Comparison of ENCODE assay signal across 2 cellular contexts in the genomic region with DNA sequence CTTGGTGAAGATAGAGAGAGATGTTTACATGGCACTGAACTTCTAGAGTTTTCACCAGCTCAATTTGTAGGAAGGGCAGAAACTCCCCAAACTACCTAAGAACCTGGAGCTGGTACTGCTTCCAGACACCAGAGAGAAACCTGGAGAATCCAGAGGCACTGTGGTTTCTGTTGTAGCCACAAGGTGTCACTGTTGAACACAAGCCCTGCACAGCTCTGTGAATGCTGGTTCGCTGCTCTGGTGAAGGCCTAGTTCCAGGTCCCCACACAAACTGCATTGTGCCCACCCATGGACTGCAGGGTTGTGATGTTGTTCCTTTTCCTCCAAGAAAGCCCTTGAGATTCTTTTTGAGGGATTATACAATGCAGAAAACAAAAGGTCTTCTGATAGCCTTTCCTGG.
TF ChIP-seq lines count a peak whose summit lies in the region.

No MANE protein-coding gene starts in this region.

TF ChIP-seq in SK-N-SH, 30 proteins besides CTCF, POLR2A, EP300 and RAD21 (continued from another document):
- no peak for TF ChIP-seq MXI1 (IDR thresholded peaks at IDR 0.05; ENCODE audit: low read depth, low read length)

TF ChIP-seq in SK-N-SH treated with all-trans-retinoic acid at 6 μM for 48 hours, 23 proteins besides CTCF, POLR2A, EP300 and RAD21:
- TF ChIP-seq, protein P1, sequence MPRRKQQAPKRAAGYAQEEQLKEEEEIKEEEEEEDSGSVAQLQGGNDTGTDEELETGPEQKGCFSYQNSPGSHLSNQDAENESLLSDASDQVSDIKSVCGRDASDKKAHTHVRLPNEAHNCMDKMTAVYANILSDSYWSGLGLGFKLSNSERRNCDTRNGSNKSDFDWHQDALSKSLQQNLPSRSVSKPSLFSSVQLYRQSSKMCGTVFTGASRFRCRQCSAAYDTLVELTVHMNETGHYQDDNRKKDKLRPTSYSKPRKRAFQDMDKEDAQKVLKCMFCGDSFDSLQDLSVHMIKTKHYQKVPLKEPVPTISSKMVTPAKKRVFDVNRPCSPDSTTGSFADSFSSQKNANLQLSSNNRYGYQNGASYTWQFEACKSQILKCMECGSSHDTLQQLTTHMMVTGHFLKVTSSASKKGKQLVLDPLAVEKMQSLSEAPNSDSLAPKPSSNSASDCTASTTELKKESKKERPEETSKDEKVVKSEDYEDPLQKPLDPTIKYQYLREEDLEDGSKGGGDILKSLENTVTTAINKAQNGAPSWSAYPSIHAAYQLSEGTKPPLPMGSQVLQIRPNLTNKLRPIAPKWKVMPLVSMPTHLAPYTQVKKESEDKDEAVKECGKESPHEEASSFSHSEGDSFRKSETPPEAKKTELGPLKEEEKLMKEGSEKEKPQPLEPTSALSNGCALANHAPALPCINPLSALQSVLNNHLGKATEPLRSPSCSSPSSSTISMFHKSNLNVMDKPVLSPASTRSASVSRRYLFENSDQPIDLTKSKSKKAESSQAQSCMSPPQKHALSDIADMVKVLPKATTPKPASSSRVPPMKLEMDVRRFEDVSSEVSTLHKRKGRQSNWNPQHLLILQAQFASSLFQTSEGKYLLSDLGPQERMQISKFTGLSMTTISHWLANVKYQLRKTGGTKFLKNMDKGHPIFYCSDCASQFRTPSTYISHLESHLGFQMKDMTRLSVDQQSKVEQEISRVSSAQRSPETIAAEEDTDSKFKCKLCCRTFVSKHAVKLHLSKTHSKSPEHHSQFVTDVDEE (CRISPR knock-in tag; IDR thresholded peaks at IDR 0.05), result no peak
- no peak for TF ChIP-seq TOX (CRISPR knock-in tag; IDR thresholded peaks at IDR 0.05; ENCODE audit: borderline replicate concordance)
- TF ChIP-seq, protein P2, sequence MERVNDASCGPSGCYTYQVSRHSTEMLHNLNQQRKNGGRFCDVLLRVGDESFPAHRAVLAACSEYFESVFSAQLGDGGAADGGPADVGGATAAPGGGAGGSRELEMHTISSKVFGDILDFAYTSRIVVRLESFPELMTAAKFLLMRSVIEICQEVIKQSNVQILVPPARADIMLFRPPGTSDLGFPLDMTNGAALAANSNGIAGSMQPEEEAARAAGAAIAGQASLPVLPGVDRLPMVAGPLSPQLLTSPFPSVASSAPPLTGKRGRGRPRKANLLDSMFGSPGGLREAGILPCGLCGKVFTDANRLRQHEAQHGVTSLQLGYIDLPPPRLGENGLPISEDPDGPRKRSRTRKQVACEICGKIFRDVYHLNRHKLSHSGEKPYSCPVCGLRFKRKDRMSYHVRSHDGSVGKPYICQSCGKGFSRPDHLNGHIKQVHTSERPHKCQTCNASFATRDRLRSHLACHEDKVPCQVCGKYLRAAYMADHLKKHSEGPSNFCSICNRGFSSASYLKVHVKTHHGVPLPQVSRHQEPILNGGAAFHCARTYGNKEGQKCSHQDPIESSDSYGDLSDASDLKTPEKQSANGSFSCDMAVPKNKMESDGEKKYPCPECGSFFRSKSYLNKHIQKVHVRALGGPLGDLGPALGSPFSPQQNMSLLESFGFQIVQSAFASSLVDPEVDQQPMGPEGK (CRISPR knock-in tag; IDR thresholded peaks at IDR 0.05; ENCODE audit: borderline replicate concordance), result no peak
- no peak for TF ChIP-seq OSR1 (CRISPR knock-in tag; IDR thresholded peaks at IDR 0.05)
- TF ChIP-seq BACH2 (CRISPR knock-in tag; IDR thresholded peaks at IDR 0.05; ENCODE audit: borderline replicate concordance), result no peak
- no peak for TF ChIP-seq ESRRG (CRISPR knock-in tag; IDR thresholded peaks at IDR 0.05)
- TF ChIP-seq, protein P3, sequence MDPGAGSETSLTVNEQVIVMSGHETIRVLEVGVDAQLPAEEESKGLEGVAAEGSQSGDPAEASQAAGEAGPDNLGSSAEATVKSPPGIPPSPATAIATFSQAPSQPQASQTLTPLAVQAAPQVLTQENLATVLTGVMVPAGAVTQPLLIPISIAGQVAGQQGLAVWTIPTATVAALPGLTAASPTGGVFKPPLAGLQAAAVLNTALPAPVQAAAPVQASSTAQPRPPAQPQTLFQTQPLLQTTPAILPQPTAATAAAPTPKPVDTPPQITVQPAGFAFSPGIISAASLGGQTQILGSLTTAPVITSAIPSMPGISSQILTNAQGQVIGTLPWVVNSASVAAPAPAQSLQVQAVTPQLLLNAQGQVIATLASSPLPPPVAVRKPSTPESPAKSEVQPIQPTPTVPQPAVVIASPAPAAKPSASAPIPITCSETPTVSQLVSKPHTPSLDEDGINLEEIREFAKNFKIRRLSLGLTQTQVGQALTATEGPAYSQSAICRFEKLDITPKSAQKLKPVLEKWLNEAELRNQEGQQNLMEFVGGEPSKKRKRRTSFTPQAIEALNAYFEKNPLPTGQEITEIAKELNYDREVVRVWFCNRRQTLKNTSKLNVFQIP (CRISPR knock-in tag; IDR thresholded peaks at IDR 0.05; ENCODE audit: borderline replicate concordance, low read depth), result no peak
- TF ChIP-seq SNAI2 (CRISPR knock-in tag; IDR thresholded peaks at IDR 0.05), result no peak
- no peak for TF ChIP-seq PPARA (CRISPR knock-in tag; IDR thresholded peaks at IDR 0.05; ENCODE audit: borderline replicate concordance)
- no peak for TF ChIP-seq ZC3H10 (CRISPR knock-in tag; IDR thresholded peaks at IDR 0.05)
- TF ChIP-seq CSDC2 (CRISPR knock-in tag; IDR thresholded peaks at IDR 0.05), result no peak
- TF ChIP-seq ZFP3 (CRISPR knock-in tag; IDR thresholded peaks at IDR 0.05), result no peak
- TF ChIP-seq ISL1 (CRISPR knock-in tag; IDR thresholded peaks at IDR 0.05), result no peak
- TF ChIP-seq ZNF70 (CRISPR knock-in tag; IDR thresholded peaks at IDR 0.05), result no peak
- no peak for TF ChIP-seq ARNTL (CRISPR knock-in tag; IDR thresholded peaks at IDR 0.05; ENCODE audit: borderline replicate concordance, low read depth)
- TF ChIP-seq ZFP30 (CRISPR knock-in tag; IDR thresholded peaks at IDR 0.05), result no peak
- TF ChIP-seq ZNF8 (CRISPR knock-in tag; IDR thresholded peaks at IDR 0.05), result no peak
- TF ChIP-seq TCF4 (CRISPR knock-in tag; IDR thresholded peaks at IDR 0.05; ENCODE audit: borderline replicate concordance), result no peak
- no peak for TF ChIP-seq ZNF565 (CRISPR knock-in tag; conservative IDR thresholded peaks at IDR 0.05; ENCODE audit: low read depth)
